20 cellular contexts compared by ENCODE assay signal in the genomic region with DNA sequence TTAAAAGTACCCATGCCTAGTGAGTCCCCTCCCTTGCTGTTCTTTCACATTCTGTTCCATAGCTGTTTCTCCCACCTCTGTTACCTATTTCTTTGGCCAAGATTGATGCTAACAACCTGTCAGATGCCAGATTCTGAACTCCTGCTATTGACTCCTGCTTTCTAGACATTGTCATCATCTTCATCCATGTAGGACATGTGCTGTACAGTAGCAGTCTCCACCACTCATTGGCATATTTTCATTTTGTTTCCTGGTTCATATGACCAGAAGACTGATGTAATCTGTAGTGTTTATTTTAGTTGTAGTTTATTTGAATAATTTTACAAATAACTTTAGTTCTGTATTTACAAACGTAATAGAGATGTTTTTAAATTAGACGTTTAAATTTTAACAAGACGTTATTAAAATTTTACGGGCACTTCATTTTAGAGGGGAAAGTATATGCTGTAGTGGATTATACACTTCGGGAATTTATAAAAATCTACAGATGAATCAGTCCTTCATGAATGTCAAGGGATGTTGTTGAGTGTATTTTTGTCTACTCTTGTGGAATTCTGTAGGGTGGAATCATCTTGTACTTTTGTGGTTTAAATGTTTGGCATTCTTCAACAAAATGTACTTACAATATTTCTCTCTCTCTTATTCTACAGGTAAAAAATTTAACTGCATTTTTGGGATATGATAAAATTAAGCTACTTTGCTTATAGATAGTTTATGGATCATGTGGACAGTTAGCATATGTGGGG. TPM values are rescaled to one million over a fixed set of nuclear protein-coding genes. Genes with fewer than 3 reads are reported as not detected.
DNase-seq lines count a peak whose midpoint lies in the region; ATAC-seq and TF ChIP-seq lines count a peak whose summit lies in the region.
"Had no signal": no experiment of that assay in that cellular context is flagged by ENCODE, and none has a peak within 500 bp of the region (broad histone marks: within the 10 kb centered on the region; RNA-seq: fewer than 3 reads in every experiment).

No MANE protein-coding gene starts in this region.

- H4K91ac ChIP-seq in IMR-90 (ENCODE audit: insufficient read depth, low read depth, low read length) = no peak overlapping the region

- WGBS in IMR-90 (ENCODE audit: extremely low coverage in 2 of 2, insufficient read length in 1 of 2), 2 experiments = 60 to 100% methylated on average over 1 to 4 of the region's 5 CpGs

- no peak for ATAC-seq in IMR-90 (ENCODE audit: low read depth)
- no peak for ATAC-seq in HG03378 (IDR thresholded peaks at IDR 0.05; ENCODE audit: unreplicated experiment)
- no peak for ATAC-seq in sciatic nerve
- ATAC-seq: Panc1, SK-N-SH treated with all-trans-retinoic acid at 6 μM for 48 hours had no signal

- POLR2A ChIA-PET in IMR-90 (lab: Charles Lee; ENCODE audit: unreplicated experiment) = no interaction called here

- no peak overlapping the region for H3K18ac ChIP-seq in IMR-90 (ENCODE audit: low read depth, low read length)

- no peak overlapping the region for H2BK5ac ChIP-seq in IMR-90 (ENCODE audit: low read depth, low read length, poor library complexity, severe bottlenecking)

- H2BK20ac ChIP-seq in IMR-90 (ENCODE audit: low read depth, low read length) = no peak overlapping the region

- no peak overlapping the region for H3K56ac ChIP-seq in IMR-90 (ENCODE audit: extremely low read depth, insufficient read depth, low read length)

- no peaks in the 10 kb centered on the region for H3K9me3 ChIP-seq in IMR-90 (ENCODE audit: control insufficient read depth, insufficient read depth, low read length)
- H3K9me3 ChIP-seq in osteoblast (ENCODE audit: low read depth, low read length) = no peaks in the 10 kb centered on the region
- H3K9me3 ChIP-seq: BLaER1, Caco-2 had no signal

- no peak overlapping the region for H3K23ac ChIP-seq in IMR-90 (ENCODE audit: low read depth, low read length)

- in situ Hi-C loops in IMR-90 (cut with MboI; ENCODE audit: low sequenced_read_pairs) = loop anchor here (25.0 kb wide), 1 partner anchor 642 kb away; no protein-coding TSS in a partner anchor
- in situ Hi-C loops in brain microvascular endothelial cell (cut with HindIII; ENCODE audit: low pct_ligation_motif_present, low sequenced_read_pairs) = no loop called here

- intact Hi-C loops in IMR-90 (cut with micrococcal nuclease) = no loop called here
- intact Hi-C loops in sciatic nerve (cut with DNase I) = no loop called here

- no peak overlapping the region for H4K8ac ChIP-seq in IMR-90 (ENCODE audit: low read depth in 2 of 2, low read length in 2 of 2)

- H3K36me3 ChIP-seq in IMR-90 (ENCODE audit: control insufficient read depth, insufficient read depth, low read length) = peaks cover 13% of the 10 kb centered on the region
- peaks cover 30% of the 10 kb centered on the region for H3K36me3 ChIP-seq in brain microvascular endothelial cell (replicated peaks)
- peaks cover 24% of the 10 kb centered on the region for H3K36me3 ChIP-seq in osteoblast (ENCODE audit: insufficient read depth, low read length)

- H2BK120ac ChIP-seq in IMR-90 (ENCODE audit: low read depth, low read length) = no peak overlapping the region

- no peaks in the 10 kb centered on the region for H4K20me1 ChIP-seq in IMR-90 (ENCODE audit: insufficient read depth, low read length)
- H4K20me1 ChIP-seq in osteoblast (ENCODE audit: insufficient read depth, low read length) = no peaks in the 10 kb centered on the region
- H4K20me1 ChIP-seq: BLaER1 had no signal

- dilution Hi-C loops in IMR-90 (cut with HindIII; ENCODE audit: low sequenced_read_pairs, unreplicated experiment) = no loop called here

- H3K4me1 ChIP-seq in IMR-90 (ENCODE audit: control insufficient read depth, insufficient read depth, low read length) (no peaks in the 10 kb centered on the region; the same call in 1 of the 2 replicates), osteoblast (ENCODE audit: insufficient read depth, low read length) (no peaks in the 10 kb centered on the region)
- H3K4me1 ChIP-seq: BLaER1 had no signal

- no peak for TF ChIP-seq RAD21 in IMR-90 (IDR thresholded peaks at IDR 0.05; ENCODE audit: low read length)

- H2AK9ac ChIP-seq in IMR-90 (replicated peaks; ENCODE audit: low read depth, low read length, poor library complexity) = no peak overlapping the region

- no peak for TF ChIP-seq CTCF in IMR-90 (conservative IDR thresholded peaks at IDR 0.05; ENCODE audit: low read depth, low read length)
- no peak for TF ChIP-seq CTCF in brain microvascular endothelial cell (IDR thresholded peaks at IDR 0.05; ENCODE audit: low read depth, low read length, missing control alignments)
- TF ChIP-seq CTCF in osteoblast (IDR thresholded peaks at IDR 0.05; ENCODE audit: extremely low read depth, low read depth, low read length) = no peak

- no peak overlapping the region for H3K4me2 ChIP-seq in IMR-90 (ENCODE audit: low read depth, low read length)
- H3K4me2 ChIP-seq in osteoblast (ENCODE audit: insufficient read depth, low read length) = no peak overlapping the region
- H3K4me2 ChIP-seq: BLaER1 had no signal

- BruUV-seq in IMR-90 (replicated peaks; lab: Mats Ljungman, UMichigan) = no TSS peak

- H2AFZ ChIP-seq in IMR-90 (replicated peaks; ENCODE audit: low read length, poor library complexity) (no peak overlapping the region), osteoblast (ENCODE audit: low read length) (no peak overlapping the region)

- H3K14ac ChIP-seq in IMR-90 (replicated peaks; ENCODE audit: low read depth, low read length) = 0 out of 2 replicates have a peak overlapping the region, but pooled peaks have one; percentile 6

- H3K4ac ChIP-seq in IMR-90 (ENCODE audit: low read depth, low read length) = no peak overlapping the region

- H2BK15ac ChIP-seq in IMR-90 (ENCODE audit: low read depth, low read length) = no peak overlapping the region

- CTCF ChIA-PET in IMR-90 (lab: Yijun Ruan, JAX) = interaction anchor here (0.8 kb wide), 1 partner anchor 10 kb away, joined by 3 read pairs; no protein-coding TSS in a partner anchor

- H3K27me3 ChIP-seq in IMR-90 (ENCODE audit: control insufficient read depth, insufficient read depth, low read length) = no peaks in the 10 kb centered on the region
- H3K27me3 ChIP-seq in brain microvascular endothelial cell (replicated peaks) = no peaks in the 10 kb centered on the region
- H3K27me3 ChIP-seq in osteoblast (ENCODE audit: insufficient read depth, low read length) = no peaks in the 10 kb centered on the region
- H3K27me3 ChIP-seq: BLaER1 had no signal

- no peak overlapping the region for H4K5ac ChIP-seq in IMR-90 (ENCODE audit: low read depth, low read length)

- H3K27ac ChIP-seq in IMR-90 (ENCODE audit: insufficient read depth, low read length) (no peak overlapping the region), brain microvascular endothelial cell (peak overlapping the region; percentile 37), osteoblast (ENCODE audit: low read depth, low read length) (no peak overlapping the region)
- H3K27ac ChIP-seq: BLaER1 had no signal

- H2AK5ac ChIP-seq in IMR-90 (ENCODE audit: low read depth, low read length) = no peak overlapping the region

- no peaks in the 10 kb centered on the region for H3K9me1 ChIP-seq in IMR-90 (ENCODE audit: insufficient read depth, low read length)

- H3K9ac ChIP-seq in IMR-90 (ENCODE audit: low read depth, low read length) = no peak overlapping the region
- H3K9ac ChIP-seq: BLaER1 had no signal

- DNase-seq in EL = peak; percentile 31
- peak; percentile 25 for DNase-seq in IMR-90
- DNase-seq in brain microvascular endothelial cell = no peak
- peak; percentile 17 for DNase-seq in osteoblast (ENCODE audit: insufficient read length, low spot score, missing footprints)
- no peak for DNase-seq in stimulated activated naive CD4-positive, alpha-beta T cell treated with Interleukin-2 at 50 U/mL for 16 hours (lab: John Stamatoyannopoulos, UW)
- DNase-seq in sciatic nerve (ENCODE audit: low spot score) = no peak
- DNase-seq: ACHN; Caco-2; CD4-positive, alpha-beta T cell; GF-D8; NCI-H1092 treated with DMSO at 0.1 percent for 48 hours; NCI-H1436 treated with DMSO at 0.1 percent for 48 hours; NCI-H1930; NCI-H2227 treated with DMSO at 0.1 percent for 48 hours; NCI-H510A treated with DMSO at 0.1 percent for 48 hours; NCI-H748 treated with DMSO at 0.1 percent for 48 hours had no signal

- TF ChIP-seq POLR2A in IMR-90 (IDR thresholded peaks at IDR 0.05; ENCODE audit: low read depth, low read length) = no peak

- H3K4me3 ChIP-seq in IMR-90 (ENCODE audit: insufficient read depth, low read depth, low read length) (no peak overlapping the region), brain microvascular endothelial cell (ENCODE audit: low read depth, low read length) (no peak overlapping the region), osteoblast (ENCODE audit: insufficient read depth, low read length) (no peak overlapping the region)
- H3K4me3 ChIP-seq: BLaER1 had no signal

- no peaks in the 10 kb centered on the region; a peak in 1 of 4 replicates for H3K79me1 ChIP-seq in IMR-90 (ENCODE audit: low read depth in 1 of 2, low read length in 2 of 2)

- no peaks in the 10 kb centered on the region for H3K79me2 ChIP-seq in osteoblast (ENCODE audit: insufficient read depth, low read length)

TF ChIP-seq in IMR-90, 13 proteins besides CTCF, POLR2A, EP300 and RAD21 (continues in another document):
- TF ChIP-seq CHD1 (IDR thresholded peaks at IDR 0.05; ENCODE audit: low read depth, low read length) (no peak), MAZ (IDR thresholded peaks at IDR 0.05; ENCODE audit: borderline replicate concordance, low read depth, low read length) (no peak), SMC3 (IDR thresholded peaks at IDR 0.05; ENCODE audit: low read depth, low read length) (no peak), RFX5 (IDR thresholded peaks at IDR 0.05; ENCODE audit: low read depth, low read length) (no peak), MXI1 (IDR thresholded peaks at IDR 0.05; ENCODE audit: borderline replicate concordance, low read depth, low read length) (no peak), FOS (IDR thresholded peaks at IDR 0.05; ENCODE audit: low read depth, low read length) (no peak), NFE2L2 (IDR thresholded peaks at IDR 0.05; ENCODE audit: low read depth, low read length) (no peak), RCOR1 (IDR thresholded peaks at IDR 0.05; ENCODE audit: insufficient replicate concordance, low read length) (no peak), CEBPB (IDR thresholded peaks at IDR 0.05; ENCODE audit: low read depth, low read length) (no peak)
- TF ChIP-seq, protein P1, sequence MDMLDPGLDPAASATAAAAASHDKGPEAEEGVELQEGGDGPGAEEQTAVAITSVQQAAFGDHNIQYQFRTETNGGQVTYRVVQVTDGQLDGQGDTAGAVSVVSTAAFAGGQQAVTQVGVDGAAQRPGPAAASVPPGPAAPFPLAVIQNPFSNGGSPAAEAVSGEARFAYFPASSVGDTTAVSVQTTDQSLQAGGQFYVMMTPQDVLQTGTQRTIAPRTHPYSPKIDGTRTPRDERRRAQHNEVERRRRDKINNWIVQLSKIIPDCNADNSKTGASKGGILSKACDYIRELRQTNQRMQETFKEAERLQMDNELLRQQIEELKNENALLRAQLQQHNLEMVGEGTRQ (IDR thresholded peaks at IDR 0.05; ENCODE audit: low read depth, low read length) = no peak

RNA-seq across cellular contexts. Expression of gene TRMT11, which starts 34.1 kb away (rescaled TPM):
- total RNA-seq in IMR-90 (2012; rRNA removed) (19.0 and 29.7 TPM in 2 replicates), osteoblast (26.8 and 27.1 TPM in 2 replicates), sciatic nerve (29.2 TPM)
- polyA plus RNA-seq in IMR-90 (2012; rRNA removed) = 10.9 and 14.3 TPM in 2 replicates
- polyA plus RNA-seq in IMR-90 (2012; cell fraction: cytosol; rRNA removed) = 2.1 and 3.4 TPM in 2 replicates
- 3.1 and 42.8 TPM in 2 replicates for polyA plus RNA-seq in IMR-90 (2012; cell fraction: nucleus; rRNA removed; ENCODE audit: low replicate concordance)

Comparison
In these comparisons a context has a peak if more than half of its experiments do, and no peak if none do; other contexts are left out.
1. DNase-seq: peak in EL (single experiment), IMR-90 (single experiment) and osteoblast (single experiment); none in brain microvascular endothelial cell (single experiment), stimulated activated naive CD4-positive, alpha-beta T cell treated with Interleukin-2 at 50 U/mL for 16 hours (single experiment) and sciatic nerve (single experiment).